In the genomic region with DNA sequence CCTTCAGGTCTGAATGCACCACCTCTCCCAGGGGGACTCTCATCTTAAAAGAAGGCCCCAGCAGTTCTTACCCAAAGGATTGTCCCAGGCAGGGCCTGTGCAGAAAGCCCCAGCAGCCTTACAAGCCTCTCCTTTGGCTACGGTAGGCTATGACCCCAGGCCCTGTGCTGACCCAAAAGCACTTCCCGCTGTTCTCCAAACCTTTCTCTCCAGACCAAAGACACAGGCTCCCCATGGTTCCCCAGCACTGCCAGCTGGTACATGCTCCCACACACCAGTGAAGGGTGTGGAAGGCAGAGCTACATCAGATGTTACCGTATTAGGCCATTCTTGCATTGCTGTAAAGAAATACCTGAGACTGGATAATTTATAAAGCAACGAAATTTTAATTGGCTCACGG, we compare ENCODE assay signal across 12 cellular contexts. TPM values are rescaled to one million over a fixed set of nuclear protein-coding genes. Genes with fewer than 3 reads are reported as not detected.
DNase-seq lines count a peak whose midpoint lies in the region; ATAC-seq and TF ChIP-seq lines count a peak whose summit lies in the region.
"Had no signal": no experiment of that assay in that cellular context is flagged by ENCODE, and none has a peak within 500 bp of the region (broad histone marks: within the 10 kb centered on the region; RNA-seq: fewer than 3 reads in every experiment).

No MANE protein-coding gene starts in this region.

- TF ChIP-seq CTCF in RWPE1 (conservative IDR thresholded peaks at IDR 0.05; ENCODE audit: low read depth) = no peak
- TF ChIP-seq CTCF in sigmoid colon (IDR thresholded peaks at IDR 0.05) = no peak
- TF ChIP-seq CTCF in foreskin keratinocyte (conservative IDR thresholded peaks at IDR 0.05) = no peak

- no peaks in the 10 kb centered on the region for H3K36me3 ChIP-seq in effector memory CD4-positive, alpha-beta T cell (ENCODE audit: control insufficient read depth, insufficient read depth, low read length)
- H3K36me3 ChIP-seq in sigmoid colon = no peaks in the 10 kb centered on the region
- H3K36me3 ChIP-seq: brain microvascular endothelial cell had no signal

- peaks cover 73% of the 10 kb centered on the region for H3K4me1 Mint-ChIP-seq in activated CD4-positive, alpha-beta T cell treated with anti-CD3 and anti-CD28 coated beads, Interleukin-2, amount 10 ng/mL, durations not matched to agents 24 days and 14 days
- peaks cover 46 to 81% of the 10 kb centered on the region in 2 donors for H3K4me1 Mint-ChIP-seq in stimulated activated naive B cell treated with anti-CD40 and anti-IgM and Interleukin-4, amounts not matched to agents 10 μg/mL and 1 μg/mL and 100 μg/mL, for 72 hours

- no peak overlapping the region for H3K4me3 ChIP-seq in effector memory CD4-positive, alpha-beta T cell (ENCODE audit: insufficient read depth, low read depth, low read length, poor library complexity, severe bottlenecking)
- no peak overlapping the region for H3K4me3 ChIP-seq in sigmoid colon
- H3K4me3 ChIP-seq: testis had no signal

- peak in 1 of 2 donors; percentile 5 for ATAC-seq in stimulated activated naive B cell treated with anti-CD40 and anti-IgM and Interleukin-4, amounts not matched to agents 10 μg/mL and 1 μg/mL and 100 μg/mL, for 72 hours (replicated peaks)
- ATAC-seq in GM19023 (IDR thresholded peaks at IDR 0.05; ENCODE audit: unreplicated experiment) (no peak), foreskin keratinocyte (no peak)

- POLR2A ChIA-PET in RWPE1 (lab: Yijun Ruan, JAX; ENCODE audit: low non-redundant PET) = no interaction called here

- TF ChIP-seq EP300 in sigmoid colon (IDR thresholded peaks at IDR 0.05) = no peak

- H3K36me3 Mint-ChIP-seq in activated CD4-positive, alpha-beta T cell treated with anti-CD3 and anti-CD28 coated beads, Interleukin-2, amount 10 ng/mL, durations not matched to agents 24 days and 14 days (ENCODE audit: low read depth) = peaks cover 31% of the 10 kb centered on the region
- peaks cover 11 to 16% of the 10 kb centered on the region in 2 donors for H3K36me3 Mint-ChIP-seq in stimulated activated naive B cell treated with anti-CD40 and anti-IgM and Interleukin-4, amounts not matched to agents 10 μg/mL and 1 μg/mL and 100 μg/mL, for 72 hours

- no peaks in the 10 kb centered on the region for H3K27me3 Mint-ChIP-seq in activated CD4-positive, alpha-beta T cell treated with anti-CD3 and anti-CD28 coated beads, Interleukin-2, amount 10 ng/mL, durations not matched to agents 24 days and 14 days
- H3K27me3 Mint-ChIP-seq in stimulated activated naive B cell treated with anti-CD40 and anti-IgM and Interleukin-4, amounts not matched to agents 10 μg/mL and 1 μg/mL and 100 μg/mL, for 72 hours = no peaks in the 10 kb centered on the region

- WGBS in sigmoid colon, 2 donors = 87 to 93% methylated on average over 5 of the region's 5 CpGs

- peak; percentile 61 for DNase-seq in activated CD4-positive, alpha-beta T cell treated with anti-CD3 and anti-CD28 coated beads, Interleukin-2, amount 10 ng/mL, durations not matched to agents 24 days and 14 days
- no peak for DNase-seq in activated CD4-positive, alpha-beta T cell treated with anti-CD3 and anti-CD28 coated beads for 48 hours
- DNase-seq in RWPE1 (ENCODE audit: low spot score) (no peak), sigmoid colon (no peak), foreskin keratinocyte (no peak)
- DNase-seq in effector memory CD4-positive, alpha-beta T cell = no peak
- no peak for DNase-seq in stimulated activated naive B cell treated with anti-CD40 and anti-IgM and Interleukin-4, amounts not matched to agents 10 μg/mL and 1 μg/mL and 100 μg/mL, for 72 hours
- DNase-seq: DMS 273 treated with DMSO at 0.1 percent for 48 hours, SK-N-SH, testis had no signal

- H3K27ac Mint-ChIP-seq in activated CD4-positive, alpha-beta T cell treated with anti-CD3 and anti-CD28 coated beads, Interleukin-2, amount 10 ng/mL, durations not matched to agents 24 days and 14 days = peak overlapping the region; percentile 99
- H3K27ac Mint-ChIP-seq in stimulated activated naive B cell treated with anti-CD40 and anti-IgM and Interleukin-4, amounts not matched to agents 10 μg/mL and 1 μg/mL and 100 μg/mL, for 72 hours = peak overlapping the region; percentile 96

- peak overlapping the region; percentile 58; the same call in 1 of the 2 replicates for H3K27ac ChIP-seq in RWPE1
- peak overlapping the region; percentile 70 for H3K27ac ChIP-seq in effector memory CD4-positive, alpha-beta T cell (ENCODE audit: insufficient read depth, low read length, poor library complexity, severe bottlenecking)
- no peak overlapping the region for H3K27ac ChIP-seq in sigmoid colon
- no peak overlapping the region for H3K27ac ChIP-seq in foreskin keratinocyte
- H3K27ac ChIP-seq: brain microvascular endothelial cell, testis had no signal

- peaks cover 42% of the 10 kb centered on the region for H3K4me1 ChIP-seq in effector memory CD4-positive, alpha-beta T cell (ENCODE audit: control insufficient read depth, insufficient read depth, low read length, poor library complexity, severe bottlenecking)
- H3K4me1 ChIP-seq in sigmoid colon (peaks cover 0 to 6% (median 0%) of the 10 kb centered on the region in 4 donors), foreskin keratinocyte (no peaks in the 10 kb centered on the region)
- H3K4me1 ChIP-seq: testis had no signal

- CTCF ChIA-PET in RWPE1 (lab: Yijun Ruan, JAX) = interaction anchor here (0.5 kb wide), 1 partner anchor 419 kb away, joined by 3 read pairs; no protein-coding TSS in a partner anchor

- H3K9me3 Mint-ChIP-seq in activated CD4-positive, alpha-beta T cell treated with anti-CD3 and anti-CD28 coated beads, Interleukin-2, amount 10 ng/mL, durations not matched to agents 24 days and 14 days = peaks cover 16% of the 10 kb centered on the region
- H3K9me3 Mint-ChIP-seq in stimulated activated naive B cell treated with anti-CD40 and anti-IgM and Interleukin-4, amounts not matched to agents 10 μg/mL and 1 μg/mL and 100 μg/mL, for 72 hours = peaks cover 9 to 10% of the 10 kb centered on the region in 2 donors

- H3K4me3 Mint-ChIP-seq in activated CD4-positive, alpha-beta T cell treated with anti-CD3 and anti-CD28 coated beads, Interleukin-2, amount 10 ng/mL, durations not matched to agents 24 days and 14 days = peak overlapping the region; percentile 90
- no peak overlapping the region for H3K4me3 Mint-ChIP-seq in stimulated activated naive B cell treated with anti-CD40 and anti-IgM and Interleukin-4, amounts not matched to agents 10 μg/mL and 1 μg/mL and 100 μg/mL, for 72 hours

- H3K27me3 ChIP-seq in effector memory CD4-positive, alpha-beta T cell (replicated peaks; ENCODE audit: control insufficient read depth, insufficient read depth, low read length, poor library complexity, severe bottlenecking) = no peaks in the 10 kb centered on the region
- H3K27me3 ChIP-seq in sigmoid colon = no peaks in the 10 kb centered on the region
- H3K27me3 ChIP-seq in foreskin keratinocyte = peaks cover 2% of the 10 kb centered on the region
- H3K27me3 ChIP-seq: brain microvascular endothelial cell, testis had no signal

- H3K9me3 ChIP-seq in effector memory CD4-positive, alpha-beta T cell (ENCODE audit: control insufficient read depth, low read length) = no peaks in the 10 kb centered on the region
- no peaks in the 10 kb centered on the region for H3K9me3 ChIP-seq in sigmoid colon
- H3K9me3 ChIP-seq: SK-N-SH, testis had no signal

- intact Hi-C loops in activated CD4-positive, alpha-beta T cell treated with anti-CD3 and anti-CD28 coated beads, Interleukin-2, amount 10 ng/mL, durations not matched to agents 24 days and 14 days (cut with micrococcal nuclease) = loop anchor here (1.0 to 2.0 kb wide), 7 partner anchors 14 to 206 kb away; no protein-coding TSS in a partner anchor
- intact Hi-C loops in sigmoid colon (cut with DNase I) = no loop called here

- TF ChIP-seq POLR2A in sigmoid colon (IDR thresholded peaks at IDR 0.05) = no peak

RNA-seq across cellular contexts. Expression of a gene that starts 35.4 kb away (rescaled TPM):
- 176 and 184 TPM in 2 replicates for total RNA-seq in activated CD4-positive, alpha-beta T cell treated with anti-CD3 and anti-CD28 coated beads, Interleukin-2, amount 10 ng/mL, durations not matched to agents 24 days and 14 days
- total RNA-seq in sigmoid colon (10 to 100 TPM; 11.4 to 25.0 (median 22.2) TPM), foreskin keratinocyte (0.46 and 1.5 TPM in 2 replicates)
- polyA plus RNA-seq in sigmoid colon (10 to 100 TPM in 1 of 3 donors, 1 to 10 TPM in 2; 4.2 to 51.8 (median 5.3) TPM), foreskin keratinocyte (0.26 and 0.82 TPM in 2 replicates)

Comparison
In these comparisons a context has a peak if more than half of its experiments do, and no peak if none do; other contexts are left out.
1. H3K27ac ChIP-seq: peak in RWPE1 (single experiment) and effector memory CD4-positive, alpha-beta T cell (single experiment); none in sigmoid colon (0 of 4) and foreskin keratinocyte (single experiment).